Comparison of ENCODE assay signal across 12 cellular contexts in the genomic region with DNA sequence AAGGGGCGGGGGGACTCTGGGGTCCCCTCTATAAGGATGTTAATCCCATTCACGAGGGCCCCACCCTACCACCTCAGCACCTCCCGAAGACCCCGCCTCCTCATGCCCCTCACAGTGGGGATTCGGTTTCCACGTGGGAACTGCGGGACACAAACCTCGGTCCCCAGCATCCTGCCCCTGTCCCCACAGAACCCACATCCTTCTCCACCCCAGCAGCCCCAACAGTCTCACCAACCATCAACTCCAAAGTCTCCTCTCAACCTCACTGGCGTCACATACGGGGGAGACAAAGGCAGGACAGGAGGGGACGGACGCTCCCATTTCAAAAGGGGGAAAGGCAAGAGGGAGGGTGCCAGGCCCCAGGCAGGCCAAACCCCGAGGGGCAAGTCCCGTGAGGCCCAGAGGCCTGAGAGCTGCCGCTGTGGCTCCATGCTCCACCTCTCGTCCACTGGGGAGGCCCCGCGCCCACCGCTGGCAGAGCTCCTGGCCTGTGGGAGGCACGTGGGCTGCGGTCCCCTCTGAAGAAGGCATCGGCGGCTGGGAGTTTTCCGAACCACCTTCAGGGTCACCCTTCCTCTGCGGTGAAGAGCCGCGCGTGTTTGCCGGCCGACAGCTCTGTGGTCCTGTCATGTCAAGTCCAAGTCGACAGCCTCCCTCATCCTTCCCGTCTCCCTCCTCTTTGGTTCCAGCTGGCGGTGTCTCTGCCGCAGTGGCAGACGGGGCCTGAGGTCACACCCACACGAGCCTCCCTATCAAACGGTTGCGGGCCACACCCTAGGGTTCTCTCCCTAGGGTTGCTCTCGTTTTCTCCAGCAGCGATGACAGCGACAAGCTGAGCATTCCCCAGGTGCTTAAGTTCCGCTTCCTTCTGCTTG.
DNase-seq lines count a peak whose midpoint lies in the region; ATAC-seq and TF ChIP-seq lines count a peak whose summit lies in the region.
"Had no signal": no experiment of that assay in that cellular context is flagged by ENCODE, and none has a peak within 500 bp of the region (broad histone marks: within the 10 kb centered on the region; RNA-seq: fewer than 3 reads in every experiment).

No MANE protein-coding gene starts in this region.

- H3K9me3 Mint-ChIP-seq in CD4-positive, CD25-positive, alpha-beta regulatory T cell = no peaks in the 10 kb centered on the region
- H3K9me3 Mint-ChIP-seq in effector memory CD8-positive, alpha-beta T cell = no peaks in the 10 kb centered on the region
- H3K9me3 Mint-ChIP-seq: neural crest cell had no signal

- no peaks in the 10 kb centered on the region for H3K9me3 ChIP-seq in CD4-positive, CD25-positive, alpha-beta regulatory T cell (ENCODE audit: control insufficient read depth in 2 of 2, low read length in 2 of 2)
- H3K9me3 ChIP-seq in osteoblast (ENCODE audit: low read depth, low read length) = no peaks in the 10 kb centered on the region
- no peaks in the 10 kb centered on the region for H3K9me3 ChIP-seq in Karpas-422 (ENCODE audit: low read length)
- H3K9me3 ChIP-seq: thoracic aorta had no signal

- DNase-seq in CD4-positive, CD25-positive, alpha-beta regulatory T cell = peak in 2 of 3 donors; percentile 0 to 43
- peak; percentile 76 for DNase-seq in NB4 (ENCODE audit: low read depth)
- DNase-seq in effector memory CD8-positive, alpha-beta T cell = peak in 1 of 3 experiments; percentile 20
- DNase-seq in osteoblast (ENCODE audit: insufficient read length, low spot score, missing footprints) = peak; percentile 71
- DNase-seq in Karpas-422 = no peak
- DNase-seq in GM13977 (ENCODE audit: low spot score) = no peak
- no peak for DNase-seq in cerebellar nuclear complex (lab: John Stamatoyannopoulos, UW)
- DNase-seq: NCI-H226; stimulated activated CD4-positive, alpha-beta T cell treated with anti-CD3 and anti-CD28 coated beads, Interleukin-4, amount 100 ng/mL, for 4 hours had no signal

- H2AFZ ChIP-seq in osteoblast (ENCODE audit: low read length) = no peak overlapping the region
- H2AFZ ChIP-seq in Karpas-422 (ENCODE audit: low read length) = no peak overlapping the region

- no peak overlapping the region for H3K4me3 ChIP-seq in CD4-positive, CD25-positive, alpha-beta regulatory T cell (ENCODE audit: low read depth, low read length)
- no peak overlapping the region for H3K4me3 ChIP-seq in NB4 (ENCODE audit: low read depth, low read length)
- H3K4me3 ChIP-seq in osteoblast (ENCODE audit: insufficient read depth, low read length) = no peak overlapping the region
- H3K4me3 ChIP-seq in Karpas-422 (ENCODE audit: low read length) = no peak overlapping the region
- H3K4me3 ChIP-seq: thoracic aorta had no signal

- H3K27ac ChIP-seq in CD4-positive, CD25-positive, alpha-beta regulatory T cell (ENCODE audit: insufficient read depth, low read length, poor library complexity, severe bottlenecking) = no peak overlapping the region
- H3K27ac ChIP-seq in osteoblast (ENCODE audit: low read depth, low read length) = no peak overlapping the region
- H3K27ac ChIP-seq in Karpas-422 (ENCODE audit: low read length) = no peak overlapping the region
- H3K27ac ChIP-seq: thoracic aorta had no signal

- no peak for TF ChIP-seq CTCF in NB4 (IDR thresholded peaks at IDR 0.05; ENCODE audit: low read depth, low read length)
- no peak for TF ChIP-seq CTCF in osteoblast (IDR thresholded peaks at IDR 0.05; ENCODE audit: extremely low read depth, low read depth, low read length)
- no peak for TF ChIP-seq CTCF in GM13977 (IDR thresholded peaks at IDR 0.05; ENCODE audit: extremely low read depth, insufficient read depth, missing control alignments)

- H3K27ac Mint-ChIP-seq in CD4-positive, CD25-positive, alpha-beta regulatory T cell = peak overlapping the region in 2 of 3 donors; percentile 78 to 82
- peak overlapping the region; percentile 76 to 80 for H3K27ac Mint-ChIP-seq in effector memory CD8-positive, alpha-beta T cell

- peaks cover 3% of the 10 kb centered on the region for H3K36me3 Mint-ChIP-seq in CD4-positive, CD25-positive, alpha-beta regulatory T cell
- peaks cover 6% of the 10 kb centered on the region for H3K36me3 Mint-ChIP-seq in effector memory CD8-positive, alpha-beta T cell (ENCODE audit: insufficient read depth)

- no peak overlapping the region for H3K9ac ChIP-seq in Karpas-422 (ENCODE audit: low read length)

- no peaks in the 10 kb centered on the region for H4K20me1 ChIP-seq in osteoblast (ENCODE audit: insufficient read depth, low read length)
- no peaks in the 10 kb centered on the region for H4K20me1 ChIP-seq in Karpas-422 (ENCODE audit: insufficient read depth, low read depth, low read length)

- no peaks in the 10 kb centered on the region for H3K27me3 ChIP-seq in CD4-positive, CD25-positive, alpha-beta regulatory T cell (ENCODE audit: control insufficient read depth, insufficient read depth, low read length)
- H3K27me3 ChIP-seq in osteoblast (ENCODE audit: insufficient read depth, low read length) (no peaks in the 10 kb centered on the region), Karpas-422 (ENCODE audit: low read length) (no peaks in the 10 kb centered on the region)

- H3K4me3 Mint-ChIP-seq in CD4-positive, CD25-positive, alpha-beta regulatory T cell = no peak overlapping the region
- peak overlapping the region; percentile 50 to 62 for H3K4me3 Mint-ChIP-seq in effector memory CD8-positive, alpha-beta T cell
- H3K4me3 Mint-ChIP-seq: neural crest cell had no signal

- peaks cover 14% of the 10 kb centered on the region for H3K4me1 ChIP-seq in CD4-positive, CD25-positive, alpha-beta regulatory T cell (ENCODE audit: control insufficient read depth, insufficient read depth, low read length, poor library complexity, severe bottlenecking)
- H3K4me1 ChIP-seq in osteoblast (ENCODE audit: insufficient read depth, low read length) (no peaks in the 10 kb centered on the region), Karpas-422 (ENCODE audit: low read length) (no peaks in the 10 kb centered on the region)

- peaks cover 0 to 15% (median 2%) of the 10 kb centered on the region in 4 donors for H3K4me1 Mint-ChIP-seq in CD4-positive, CD25-positive, alpha-beta regulatory T cell
- H3K4me1 Mint-ChIP-seq in effector memory CD8-positive, alpha-beta T cell (ENCODE audit: low read depth in 2 of 2) = peaks cover 23 to 28% of the 10 kb centered on the region in 2 donors
- H3K4me1 Mint-ChIP-seq: neural crest cell had no signal

- H3K4me2 ChIP-seq in osteoblast (ENCODE audit: insufficient read depth, low read length) (no peak overlapping the region), Karpas-422 (ENCODE audit: low read depth, low read length, poor library complexity, severe bottlenecking) (no peak overlapping the region)

- in situ Hi-C loops in GM13977 (cut with MboI; ENCODE audit: low pct_unique_long_range_greater_than_20kb, low sequenced_read_pairs, unreplicated experiment) = no loop called here

- no peak for ATAC-seq in CD4-positive, CD25-positive, alpha-beta regulatory T cell (ENCODE audit: low read depth in 2 of 2)
- peak; percentile 59 for ATAC-seq in effector memory CD8-positive, alpha-beta T cell (replicated peaks)
- no peak for ATAC-seq in GM21529 (IDR thresholded peaks at IDR 0.05; ENCODE audit: unreplicated experiment)

- no peaks in the 10 kb centered on the region for H3K27me3 Mint-ChIP-seq in CD4-positive, CD25-positive, alpha-beta regulatory T cell
- H3K27me3 Mint-ChIP-seq in effector memory CD8-positive, alpha-beta T cell = no peaks in the 10 kb centered on the region

- no peaks in the 10 kb centered on the region for H3K36me3 ChIP-seq in CD4-positive, CD25-positive, alpha-beta regulatory T cell (ENCODE audit: control insufficient read depth, insufficient read depth, low read length)
- H3K36me3 ChIP-seq in osteoblast (ENCODE audit: insufficient read depth, low read length) (no peaks in the 10 kb centered on the region), Karpas-422 (ENCODE audit: insufficient read depth, low read length) (no peaks in the 10 kb centered on the region)
- H3K36me3 ChIP-seq: thoracic aorta had no signal

- H3K79me2 ChIP-seq in osteoblast (ENCODE audit: insufficient read depth, low read length) (no peaks in the 10 kb centered on the region), Karpas-422 (ENCODE audit: low read length) (no peaks in the 10 kb centered on the region)

- H3K9me2 ChIP-seq in Karpas-422 (replicated peaks; ENCODE audit: insufficient read depth, low read length) = no peaks in the 10 kb centered on the region

- no peak for TF ChIP-seq POLR2A in NB4 (IDR thresholded peaks at IDR 0.05; ENCODE audit: extremely low read depth, insufficient read length)

Comparison
In these comparisons a context has a peak if more than half of its experiments do, and no peak if none do; other contexts are left out.
1. DNase-seq: peak in CD4-positive, CD25-positive, alpha-beta regulatory T cell (2 of 3), NB4 (single experiment) and osteoblast (single experiment); none in Karpas-422 (single experiment), GM13977 (single experiment) and cerebellar nuclear complex (0 of 2).
2. H3K4me3 Mint-ChIP-seq: peak in effector memory CD8-positive, alpha-beta T cell (2 of 2); none in CD4-positive, CD25-positive, alpha-beta regulatory T cell (0 of 4).